ENCODE assay signal across 2 cellular contexts in the genomic region with DNA sequence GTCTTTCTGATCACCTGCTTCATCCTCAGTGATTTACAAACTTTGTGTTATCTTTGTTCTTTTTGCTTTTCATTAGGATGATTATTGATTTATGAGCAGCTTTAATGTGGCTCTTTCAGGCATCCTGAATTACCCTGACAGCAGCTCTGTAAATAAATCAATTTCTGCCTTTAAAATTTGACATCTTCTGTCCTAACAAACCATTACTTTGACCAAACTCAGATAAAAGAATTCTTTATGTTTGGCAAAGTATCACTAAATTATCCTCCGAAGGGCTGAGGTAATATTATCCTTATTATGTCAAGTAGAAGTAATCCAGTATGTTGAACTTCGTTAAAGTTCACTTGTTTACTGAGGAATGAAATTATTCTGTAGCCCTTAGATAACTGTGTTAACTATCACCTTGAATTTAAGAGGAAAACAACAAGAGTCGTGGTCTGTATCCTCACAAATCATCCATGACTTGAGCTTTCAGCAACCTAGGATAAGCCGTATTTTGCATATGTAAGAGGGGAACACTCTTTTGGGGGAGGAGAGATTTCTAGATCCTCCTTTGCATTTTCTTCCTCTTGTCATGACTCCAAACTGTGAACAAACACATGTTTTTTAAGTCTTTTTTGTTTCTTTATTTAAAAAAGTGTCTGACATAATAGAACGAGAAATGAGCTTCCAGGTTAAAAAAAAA.
TF ChIP-seq lines count a peak whose summit lies in the region.

No MANE protein-coding gene starts in this region.

TF ChIP-seq in H1, 55 proteins besides CTCF, POLR2A, EP300 and RAD21:
- TF ChIP-seq SP1 (IDR thresholded peaks at IDR 0.05; ENCODE audit: low read depth, low read length) (no peak), CTBP2 (IDR thresholded peaks at IDR 0.05; ENCODE audit: borderline replicate concordance, insufficient read depth, insufficient read length, low read length) (no peak), ASH2L (IDR thresholded peaks at IDR 0.05; ENCODE audit: low read length) (no peak), KDM4A (IDR thresholded peaks at IDR 0.05; ENCODE audit: low read depth, low read length, severe bottlenecking) (no peak), SRF (IDR thresholded peaks at IDR 0.05; ENCODE audit: low read depth, low read length) (no peak), GTF2F1 (IDR thresholded peaks at IDR 0.05; ENCODE audit: borderline replicate concordance, low read depth, low read length) (no peak), CHD1 (IDR thresholded peaks at IDR 0.05; ENCODE audit: low read depth, low read length) (no peak), GABPA (IDR thresholded peaks at IDR 0.05; ENCODE audit: borderline replicate concordance, insufficient read depth, low read length) (no peak)
- TF ChIP-seq, protein P1, sequence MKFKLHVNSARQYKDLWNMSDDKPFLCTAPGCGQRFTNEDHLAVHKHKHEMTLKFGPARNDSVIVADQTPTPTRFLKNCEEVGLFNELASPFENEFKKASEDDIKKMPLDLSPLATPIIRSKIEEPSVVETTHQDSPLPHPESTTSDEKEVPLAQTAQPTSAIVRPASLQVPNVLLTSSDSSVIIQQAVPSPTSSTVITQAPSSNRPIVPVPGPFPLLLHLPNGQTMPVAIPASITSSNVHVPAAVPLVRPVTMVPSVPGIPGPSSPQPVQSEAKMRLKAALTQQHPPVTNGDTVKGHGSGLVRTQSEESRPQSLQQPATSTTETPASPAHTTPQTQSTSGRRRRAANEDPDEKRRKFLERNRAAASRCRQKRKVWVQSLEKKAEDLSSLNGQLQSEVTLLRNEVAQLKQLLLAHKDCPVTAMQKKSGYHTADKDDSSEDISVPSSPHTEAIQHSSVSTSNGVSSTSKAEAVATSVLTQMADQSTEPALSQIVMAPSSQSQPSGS (IDR thresholded peaks at IDR 0.05; ENCODE audit: low read length), result no peak

TF ChIP-seq in neural cell, 6 proteins besides CTCF, POLR2A, EP300 and RAD21:
- TF ChIP-seq MXI1 (conservative IDR thresholded peaks at IDR 0.05; ENCODE audit: poor library complexity, severe bottlenecking), result no peak
- TF ChIP-seq POLR2AphosphoS5 (IDR thresholded peaks at IDR 0.05), result no peak
- no peak for TF ChIP-seq TAF1 (IDR thresholded peaks at IDR 0.05; ENCODE audit: low read depth)
- no peak for TF ChIP-seq SMC3 (conservative IDR thresholded peaks at IDR 0.05; ENCODE audit: poor library complexity)
- TF ChIP-seq, protein P2, sequence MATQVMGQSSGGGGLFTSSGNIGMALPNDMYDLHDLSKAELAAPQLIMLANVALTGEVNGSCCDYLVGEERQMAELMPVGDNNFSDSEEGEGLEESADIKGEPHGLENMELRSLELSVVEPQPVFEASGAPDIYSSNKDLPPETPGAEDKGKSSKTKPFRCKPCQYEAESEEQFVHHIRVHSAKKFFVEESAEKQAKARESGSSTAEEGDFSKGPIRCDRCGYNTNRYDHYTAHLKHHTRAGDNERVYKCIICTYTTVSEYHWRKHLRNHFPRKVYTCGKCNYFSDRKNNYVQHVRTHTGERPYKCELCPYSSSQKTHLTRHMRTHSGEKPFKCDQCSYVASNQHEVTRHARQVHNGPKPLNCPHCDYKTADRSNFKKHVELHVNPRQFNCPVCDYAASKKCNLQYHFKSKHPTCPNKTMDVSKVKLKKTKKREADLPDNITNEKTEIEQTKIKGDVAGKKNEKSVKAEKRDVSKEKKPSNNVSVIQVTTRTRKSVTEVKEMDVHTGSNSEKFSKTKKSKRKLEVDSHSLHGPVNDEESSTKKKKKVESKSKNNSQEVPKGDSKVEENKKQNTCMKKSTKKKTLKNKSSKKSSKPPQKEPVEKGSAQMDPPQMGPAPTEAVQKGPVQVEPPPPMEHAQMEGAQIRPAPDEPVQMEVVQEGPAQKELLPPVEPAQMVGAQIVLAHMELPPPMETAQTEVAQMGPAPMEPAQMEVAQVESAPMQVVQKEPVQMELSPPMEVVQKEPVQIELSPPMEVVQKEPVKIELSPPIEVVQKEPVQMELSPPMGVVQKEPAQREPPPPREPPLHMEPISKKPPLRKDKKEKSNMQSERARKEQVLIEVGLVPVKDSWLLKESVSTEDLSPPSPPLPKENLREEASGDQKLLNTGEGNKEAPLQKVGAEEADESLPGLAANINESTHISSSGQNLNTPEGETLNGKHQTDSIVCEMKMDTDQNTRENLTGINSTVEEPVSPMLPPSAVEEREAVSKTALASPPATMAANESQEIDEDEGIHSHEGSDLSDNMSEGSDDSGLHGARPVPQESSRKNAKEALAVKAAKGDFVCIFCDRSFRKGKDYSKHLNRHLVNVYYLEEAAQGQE (IDR thresholded peaks at IDR 0.05; ENCODE audit: borderline replicate concordance), result no peak
- no peak for TF ChIP-seq EZH2 (IDR thresholded peaks at IDR 0.05; ENCODE audit: borderline replicate concordance, insufficient read depth, low read length, poor library complexity, severe bottlenecking)
